ENCODE assay signal across 12 cellular contexts in the genomic region with DNA sequence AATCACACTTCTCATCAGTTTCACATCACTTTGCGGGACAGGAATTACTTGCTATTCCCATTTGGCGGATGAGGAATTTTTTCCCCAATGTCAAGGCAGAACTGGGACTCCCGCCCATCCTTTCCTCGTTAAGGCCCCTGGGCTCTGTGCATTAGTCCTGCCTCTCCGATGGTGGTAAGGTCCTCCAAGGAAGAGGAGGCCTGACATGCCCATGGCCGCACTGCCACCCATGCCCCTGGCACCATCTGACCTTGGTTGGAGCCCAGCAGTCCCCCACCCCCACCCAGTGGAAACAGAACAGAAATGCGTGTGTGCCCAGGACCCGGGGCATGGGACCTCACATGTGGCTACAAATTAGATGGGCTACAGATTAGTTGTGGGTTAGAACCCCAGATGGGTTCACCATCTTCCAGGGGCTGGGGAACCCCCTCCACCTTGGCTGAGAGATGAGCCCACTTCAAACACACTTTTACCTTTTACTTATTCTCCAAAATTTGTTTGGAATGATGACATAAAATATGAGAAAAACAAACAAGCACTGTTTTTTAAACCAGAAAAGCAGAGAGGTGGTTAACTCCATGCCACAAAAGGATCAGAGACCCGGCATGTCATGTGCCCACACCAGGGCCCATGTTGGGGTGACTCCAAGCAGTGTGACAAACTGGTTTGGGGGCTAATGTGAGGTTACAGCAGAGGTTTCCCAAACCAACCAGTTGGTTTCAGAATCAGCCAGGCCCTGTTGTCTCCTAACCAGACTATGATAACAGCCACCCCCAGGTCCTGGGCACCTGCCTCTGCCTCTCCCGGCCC. TPM values are rescaled to one million over a fixed set of nuclear protein-coding genes. Genes with fewer than 3 reads are reported as not detected.
DNase-seq lines count a peak whose midpoint lies in the region; TF ChIP-seq lines count a peak whose summit lies in the region.
"Had no signal": no experiment of that assay in that cellular context is flagged by ENCODE, and none has a peak within 500 bp of the region (broad histone marks: within the 10 kb centered on the region; RNA-seq: fewer than 3 reads in every experiment).

No MANE protein-coding gene starts in this region.

- intact Hi-C loops in A673 (cut with micrococcal nuclease; ENCODE audit: unreplicated experiment), result no loop called here

- TF ChIP-seq CTCF in A673 (conservative IDR thresholded peaks at IDR 0.05; ENCODE audit: low read depth, low read length) (no peak), DOHH2 (IDR thresholded peaks at IDR 0.05; ENCODE audit: low read depth, low read length, poor library complexity, severe bottlenecking) (no peak)

- no peaks in the 10 kb centered on the region for H4K20me1 ChIP-seq in DOHH2 (ENCODE audit: control insufficient read depth, insufficient read depth, low read depth, low read length)

- CTCF ChIA-PET in A673 (lab: Charles Lee), result no interaction called here

- H3K36me3 ChIP-seq in A673 (ENCODE audit: insufficient read depth, low read length, poor library complexity, severe bottlenecking) (no peaks in the 10 kb centered on the region), DOHH2 (ENCODE audit: control insufficient read depth, low read length) (no peaks in the 10 kb centered on the region)

- H3K27me3 ChIP-seq in A673 (replicated peaks; ENCODE audit: insufficient read depth, low read depth, low read length, poor library complexity) (no peaks in the 10 kb centered on the region), DOHH2 (ENCODE audit: control insufficient read depth, low read length) (no peaks in the 10 kb centered on the region)

- H3K4me2 ChIP-seq in DOHH2 (ENCODE audit: low read length), result peak overlapping the region; percentile 68

- POLR2A ChIA-PET in A673 (lab: Charles Lee; ENCODE audit: low non-redundant PET), result no interaction called here

- DNase-seq in A673 (ENCODE audit: low spot score), result no peak
- peak; percentile 66 to 77 for DNase-seq in activated CD4-positive, alpha-beta T cell treated with anti-CD3 and anti-CD28 coated beads, Interleukin-2, amount 50 U/mL, for 48 hours
- DNase-seq in germinal center (ENCODE audit: low spot score), result peak; percentile 12
- DNase-seq in occipital lobe (lab: John Stamatoyannopoulos, UW), result no peak
- no peak for DNase-seq in COLO829 (ENCODE audit: low spot score)
- DNase-seq in NCI-H2171 treated with DMSO at 0.1 percent for 48 hours (lab: John Stamatoyannopoulos, UW), result no peak
- DNase-seq in ureter (ENCODE audit: low spot score), result no peak
- DNase-seq: Kasumi-1 had no signal

- H3K4me3 ChIP-seq in A673 (ENCODE audit: low read depth, low read length, poor library complexity, severe bottlenecking) (no peak overlapping the region), DOHH2 (ENCODE audit: low read length) (peak overlapping the region; percentile 35)

- H3K9me3 ChIP-seq in A673 (ENCODE audit: low read depth, low read length, poor library complexity, severe bottlenecking) (no peaks in the 10 kb centered on the region), DOHH2 (ENCODE audit: control insufficient read depth, insufficient read depth, low read length) (no peaks in the 10 kb centered on the region)

- no peaks in the 10 kb centered on the region for H3K79me2 ChIP-seq in DOHH2 (ENCODE audit: control insufficient read depth, low read length)

- H3K9me2 ChIP-seq in DOHH2 (replicated peaks; ENCODE audit: control insufficient read depth, low read length), result no peaks in the 10 kb centered on the region

- BruUV-seq in A673 (replicated peaks; lab: Mats Ljungman, UMichigan), result no TSS peak

- H3F3A ChIP-seq in DOHH2 (ENCODE audit: control insufficient read depth, insufficient read depth), result peaks cover 8% of the 10 kb centered on the region; the same call in 1 of the 2 replicates

- H3K27ac ChIP-seq in A673 (ENCODE audit: low read depth, low read length, poor library complexity, severe bottlenecking) (peak overlapping the region; percentile 16), DOHH2 (ENCODE audit: low read depth, low read length) (no peak overlapping the region; the same call in 1 of the 2 replicates)
- H3K27ac ChIP-seq: C4-2B had no signal

- peaks cover 20% of the 10 kb centered on the region for H3K4me1 ChIP-seq in A673 (ENCODE audit: insufficient read depth, low read length, poor library complexity, severe bottlenecking)
- peaks cover 79% of the 10 kb centered on the region for H3K4me1 ChIP-seq in DOHH2 (ENCODE audit: control insufficient read depth, low read length)

RNA-seq across cellular contexts. Expression of gene DUSP2, which starts 11.0 kb away (rescaled TPM):
- total RNA-seq in A673 (2021), result 0.50 and 1.4 TPM in 2 replicates
- total RNA-seq in occipital lobe, result 7.3 TPM
- 2.6 TPM for total RNA-seq in ureter

RNA-seq across cellular contexts. Expression of gene ASTL, which starts 17.9 kb away (rescaled TPM):
- total RNA-seq in A673 (2021) (not detected in 2 replicates), occipital lobe (not detected), ureter (not detected)
- total RNA-seq: astrocyte, renal cortical epithelial cell had no signal

RNA-seq across cellular contexts. Expression of gene ADRA2B, which starts 39.8 kb away (rescaled TPM):
- 0.11 TPM in 1 of 2 replicates, not detected in the other for total RNA-seq in A673 (2021)
- not detected for total RNA-seq in occipital lobe
- 1.1 TPM for total RNA-seq in ureter
- total RNA-seq: astrocyte, renal cortical epithelial cell had no signal

RNA-seq across cellular contexts. Expression of gene STARD7, which starts 52.4 kb away (rescaled TPM):
- 189 and 201 TPM in 2 replicates for total RNA-seq in A673 (2021)
- total RNA-seq in occipital lobe, result 165 TPM
- 95.0 TPM for total RNA-seq in ureter

Comparison
In these comparisons a context has a peak if more than half of its experiments do, and no peak if none do; other contexts are left out.
1. DNase-seq: peak in activated CD4-positive, alpha-beta T cell treated with anti-CD3 and anti-CD28 coated beads, Interleukin-2, amount 50 U/mL, for 48 hours (2 of 2) and germinal center (single experiment); none in A673 (single experiment), occipital lobe (single experiment), COLO829 (single experiment), NCI-H2171 treated with DMSO at 0.1 percent for 48 hours (single experiment) and ureter (single experiment).